11 cellular contexts compared by ENCODE assay signal in genomic region chr15:31381801-31382692, GRCh38. TPM values are rescaled to one million over a fixed set of nuclear protein-coding genes. Genes with fewer than 3 reads are reported as not detected.
DNase-seq lines count a peak whose midpoint lies in the region; ATAC-seq, FAIRE-seq and TF ChIP-seq lines count a peak whose summit lies in the region.
"Had no signal": no experiment of that assay in that cellular context is flagged by ENCODE, and none has a peak within 500 bp of the region (broad histone marks: within the 10 kb centered on the region; RNA-seq: fewer than 3 reads in every experiment).

No MANE protein-coding gene starts in this region.

- RAD21 ChIA-PET in GM12878 (lab: Charles Lee; ENCODE audit: unreplicated experiment) = interaction anchor here (0.8 to 1.5 kb wide), 3 partner anchors 17 to 107 kb away, joined by 3 to 5 read pairs (median 4); no protein-coding TSS in a partner anchor

- no peak for FAIRE-seq in GM12878 (lab: Jason Lieb, UNC)

- H3K27me3 Mint-ChIP-seq in activated naive CD4-positive, alpha-beta T cell treated with anti-CD3 and anti-CD28 coated beads for 36 hours (ENCODE audit: low read depth) = no peaks in the 10 kb centered on the region
- no peaks in the 10 kb centered on the region for H3K27me3 Mint-ChIP-seq in stimulated activated naive B cell treated with anti-CD40 and anti-IgM and Interleukin-4, amounts not matched to agents 10 μg/mL and 1 μg/mL and 100 μg/mL, for 72 hours

- H3K4me3 ChIP-seq in GM12878 (no peak overlapping the region), PC-3 (ENCODE audit: low read length) (no peak overlapping the region)
- H3K4me3 ChIP-seq: upper lobe of left lung had no signal

- H3K9me3 ChIP-seq in GM12878 (replicated peaks; ENCODE audit: control insufficient read depth, insufficient read depth, low read length) (no peaks in the 10 kb centered on the region), PC-3 (ENCODE audit: low read length) (no peaks in the 10 kb centered on the region)
- H3K9me3 ChIP-seq: upper lobe of left lung had no signal

- H3K9ac ChIP-seq in GM12878 (ENCODE audit: control insufficient read depth, insufficient read depth, low read length) (no peak overlapping the region), PC-3 (ENCODE audit: low read length) (no peak overlapping the region)

- TF ChIP-seq POLR2A in GM12878 (IDR thresholded peaks at IDR 0.05; ENCODE audit: low read depth, low read length) = peak; percentile 18; the same call in 1 of the 2 replicates

- no peak for DNase-seq in activated naive CD4-positive, alpha-beta T cell treated with anti-CD3 and anti-CD28 coated beads for 36 hours
- no peak for DNase-seq in activated naive CD4-positive, alpha-beta T cell (lab: John Stamatoyannopoulos, UW)
- DNase-seq in GM12878 (ENCODE audit: low read depth, low spot score) = no peak
- no peak for DNase-seq in left colon
- no peak for DNase-seq in stimulated activated naive B cell treated with anti-CD40 and anti-IgM and Interleukin-4, amounts not matched to agents 10 μg/mL and 1 μg/mL and 100 μg/mL, for 72 hours
- DNase-seq in SKM-1 (lab: John Stamatoyannopoulos, UW; ENCODE audit: unreplicated experiment) = no peak
- DNase-seq in PC-3 = no peak
- DNase-seq: activated CD4-positive, CD25-positive, alpha-beta regulatory T cell; mammary epithelial cell; upper lobe of left lung had no signal

- no peaks in the 10 kb centered on the region for H3K4me1 ChIP-seq in GM12878 (ENCODE audit: control insufficient read depth, insufficient read depth, low read length)
- H3K4me1 ChIP-seq in PC-3 (ENCODE audit: insufficient read depth, low read length) = peaks cover 6% of the 10 kb centered on the region

- H3K27me3 ChIP-seq in GM12878 (replicated peaks in 1 of 2; ENCODE audit: control insufficient read depth in 2 of 2, insufficient read depth in 2 of 2, low read length in 1 of 2) (no peaks in the 10 kb centered on the region), PC-3 (ENCODE audit: low read length) (no peaks in the 10 kb centered on the region)
- H3K27me3 ChIP-seq: upper lobe of left lung had no signal

- H3K27ac Mint-ChIP-seq in activated naive CD4-positive, alpha-beta T cell treated with anti-CD3 and anti-CD28 coated beads for 36 hours = peak overlapping the region; percentile 11
- H3K27ac Mint-ChIP-seq in stimulated activated naive B cell treated with anti-CD40 and anti-IgM and Interleukin-4, amounts not matched to agents 10 μg/mL and 1 μg/mL and 100 μg/mL, for 72 hours = peak overlapping the region; percentile 26

- WGBS in GM12878 (ENCODE audit: insufficient coverage, insufficient replicate concordance, low lambda C conversion rate, missing lambda C conversion rate) = 86% methylated on average over 10 of the region's 10 CpGs

- no peaks in the 10 kb centered on the region for H3F3A ChIP-seq in PC-3 (ENCODE audit: low read length, unreplicated experiment)

- H3K9me3 Mint-ChIP-seq in activated naive CD4-positive, alpha-beta T cell treated with anti-CD3 and anti-CD28 coated beads for 36 hours = no peaks in the 10 kb centered on the region
- H3K9me3 Mint-ChIP-seq in stimulated activated naive B cell treated with anti-CD40 and anti-IgM and Interleukin-4, amounts not matched to agents 10 μg/mL and 1 μg/mL and 100 μg/mL, for 72 hours = peaks cover 0 to 4% of the 10 kb centered on the region in 2 donors

- intact Hi-C loops in activated naive CD4-positive, alpha-beta T cell treated with anti-CD3 and anti-CD28 coated beads for 36 hours (cut with micrococcal nuclease) = no loop called here
- intact Hi-C loops in GM12878 (cut with micrococcal nuclease; ENCODE audit: unreplicated experiment) = no loop called here
- intact Hi-C loops in left colon (cut with DNase I, micrococcal nuclease) = no loop called here
- intact Hi-C loops in PC-3 (cut with micrococcal nuclease) = no loop called here

- H2AFZ ChIP-seq in GM12878 (ENCODE audit: control insufficient read depth, low read depth, low read length) = no peak overlapping the region
- no peak overlapping the region for H2AFZ ChIP-seq in PC-3 (ENCODE audit: low read length)

- no peaks in the 10 kb centered on the region; the same call in 1 of the 2 replicates for H3K79me2 ChIP-seq in GM12878 (ENCODE audit: control insufficient read depth, insufficient read depth, low read length)
- H3K79me2 ChIP-seq in PC-3 (ENCODE audit: low read length) = no peaks in the 10 kb centered on the region

- no peaks in the 10 kb centered on the region for H3K9me2 ChIP-seq in PC-3 (replicated peaks; ENCODE audit: low read length)

- no TSS peak for BruUV-seq in GM12878 (replicated peaks; lab: Mats Ljungman, UMichigan)
- no TSS peak for BruUV-seq in PC-3 (replicated peaks; lab: Mats Ljungman, UMichigan)

- in situ Hi-C loops in GM12878 (cut with MboI) = no loop called here

- CTCF ChIA-PET in activated naive CD4-positive, alpha-beta T cell treated with anti-CD3 and anti-CD28 coated beads for 36 hours (lab: Charles Lee) = interaction anchor here (0.5 to 1.6 kb wide), 4 partner anchors 17 to 114 kb away, joined by 3 to 4 read pairs (median 4); no protein-coding TSS in a partner anchor
- CTCF ChIA-PET in GM12878 (lab: Yijun Ruan, JAX) (interaction anchor here (0.6 to 2.3 kb wide), 3 partner anchors 14 to 53 kb away, joined by 3 to 9 read pairs (median 4); no protein-coding TSS in a partner anchor), PC-3 (lab: Charles Lee) (interaction anchor here (1.0 kb wide), 1 partner anchor 53 kb away, joined by 3 read pairs; no protein-coding TSS in a partner anchor)

- H4K20me1 ChIP-seq in GM12878 (ENCODE audit: control insufficient read depth, insufficient read depth) = no peaks in the 10 kb centered on the region
- H4K20me1 ChIP-seq in PC-3 (ENCODE audit: low read length) = 0 out of 2 replicates have a peak, but pooled peaks cover 4% of the 10 kb centered on the region

- no peak overlapping the region for H3K4me3 Mint-ChIP-seq in activated naive CD4-positive, alpha-beta T cell treated with anti-CD3 and anti-CD28 coated beads for 36 hours
- H3K4me3 Mint-ChIP-seq in stimulated activated naive B cell treated with anti-CD40 and anti-IgM and Interleukin-4, amounts not matched to agents 10 μg/mL and 1 μg/mL and 100 μg/mL, for 72 hours = no peak overlapping the region

- H3K4me1 Mint-ChIP-seq in activated naive CD4-positive, alpha-beta T cell treated with anti-CD3 and anti-CD28 coated beads for 36 hours (ENCODE audit: low read depth) = peaks cover 31% of the 10 kb centered on the region
- peaks cover 19 to 38% of the 10 kb centered on the region in 2 donors for H3K4me1 Mint-ChIP-seq in stimulated activated naive B cell treated with anti-CD40 and anti-IgM and Interleukin-4, amounts not matched to agents 10 μg/mL and 1 μg/mL and 100 μg/mL, for 72 hours

- SMC1A ChIA-PET in GM12878 (lab: Charles Lee; ENCODE audit: uncharacterized antibody, unreplicated experiment) = interaction anchor here (0.8 to 3.3 kb wide), 7 partner anchors 13 to 182 kb away, joined by 3 to 12 read pairs (median 4); no protein-coding TSS in a partner anchor

- peaks cover 15% of the 10 kb centered on the region for H3K36me3 Mint-ChIP-seq in activated naive CD4-positive, alpha-beta T cell treated with anti-CD3 and anti-CD28 coated beads for 36 hours (ENCODE audit: low read depth)
- peaks cover 28 to 45% of the 10 kb centered on the region in 2 donors for H3K36me3 Mint-ChIP-seq in stimulated activated naive B cell treated with anti-CD40 and anti-IgM and Interleukin-4, amounts not matched to agents 10 μg/mL and 1 μg/mL and 100 μg/mL, for 72 hours

- POLR2A ChIA-PET in GM12878 (lab: Charles Lee) = no interaction called here
- POLR2A ChIA-PET in PC-3 (lab: Charles Lee; ENCODE audit: unreplicated experiment) = no interaction called here

- H3K4me2 ChIP-seq in GM12878 (ENCODE audit: control insufficient read depth, insufficient read depth) (no peak overlapping the region), PC-3 (ENCODE audit: low read length) (no peak overlapping the region)

- H3K27ac ChIP-seq in GM12878 (ENCODE audit: control insufficient read depth, insufficient read depth) (no peak overlapping the region), PC-3 (ENCODE audit: low read length) (no peak overlapping the region)

- no peak for TF ChIP-seq CTCF in GM12878 (IDR thresholded peaks at IDR 0.05 in 2 of 3, conservative IDR thresholded peaks at IDR 0.05 in 1 of 3; ENCODE audit: control insufficient read depth in 2 of 3, extremely low read depth in 1 of 3, insufficient read depth in 1 of 3, low read depth in 3 of 3, low read length in 3 of 3)
- TF ChIP-seq CTCF in PC-3 (conservative IDR thresholded peaks at IDR 0.05; ENCODE audit: low read depth, low read length) = no peak

- peaks cover 10 to 14% of the 10 kb centered on the region in 2 experiments for H3K36me3 ChIP-seq in GM12878 (ENCODE audit: control insufficient read depth in 2 of 2, insufficient read depth in 2 of 2, low read length in 1 of 2)
- H3K36me3 ChIP-seq in PC-3 (ENCODE audit: low read depth, low read length) = no peaks in the 10 kb centered on the region

- no peak for TF ChIP-seq EP300 in GM12878 (IDR thresholded peaks at IDR 0.05; ENCODE audit: borderline replicate concordance in 1 of 2, control insufficient read depth in 1 of 2, low read depth in 2 of 2, low read length in 2 of 2)

- peak; percentile 27 for ATAC-seq in GM12878
- peak; percentile 13 for ATAC-seq in left colon
- ATAC-seq in stimulated activated naive B cell treated with anti-CD40 and anti-IgM and Interleukin-4, amounts not matched to agents 10 μg/mL and 1 μg/mL and 100 μg/mL, for 72 hours (replicated peaks) = peak; percentile 16 to 30
- ATAC-seq in HG02938 (IDR thresholded peaks at IDR 0.05; ENCODE audit: unreplicated experiment) = no peak
- no peak for ATAC-seq in PC-3

- TF ChIP-seq RAD21 in GM12878 (IDR thresholded peaks at IDR 0.05; ENCODE audit: insufficient read depth, low read depth, low read length) = no peak

RNA-seq across cellular contexts. Expression of gene KLF13, which starts 55.4 kb away (rescaled TPM):
- total RNA-seq in activated naive CD4-positive, alpha-beta T cell treated with anti-CD3 and anti-CD28 coated beads for 36 hours = 100 to 1,000 TPM; 115 to 121 TPM
- 47.3 and 48.6 TPM in 2 replicates for total RNA-seq in GM12878 (2013; cell fraction: nucleolus; rRNA removed)
- total RNA-seq in GM12878 (2014; rRNA removed) (49.3 and 51.8 TPM in 2 replicates), GM12878 (2014; rRNA removed; fragmentation: Illumina TruSeq; extraction: Trizol) (64.7 and 65.1 TPM in 2 replicates), GM12878 (2021) (109 and 112 TPM in 2 replicates), left colon (100 to 1,000 TPM in 1 of 2 donors, 10 to 100 TPM in 1; 36.8 to 103 TPM), PC-3 (2014; rRNA removed) (10.1 and 11.4 TPM in 2 replicates)
- 21.1 TPM for polyA plus RNA-seq in GM12878 (2011; ENCODE audit: low read depth)
- polyA plus RNA-seq in GM12878 (2011; rRNA removed) (71.9 and 72.0 TPM in 2 replicates), GM12878 (2014; fragmentation: Illumina TruSeq; extraction: Trizol) (42.3 and 48.2 TPM in 2 replicates), GM12878 (2014; fragmentation: Nextera tagmentation; extraction: Ambion mirVana) (10 to 100 TPM; 31.1 to 63.1 TPM), GM12878 (2014; rRNA removed) (51.0 and 52.4 TPM in 2 replicates), GM12878 (2016; fragmentation: Nextera tagmentation; extraction: Ambion mirVana) (10 to 100 TPM; 20.3 to 24.4 TPM)
- 40.2 and 46.9 TPM in 2 replicates for polyA plus RNA-seq in GM12878 (2011; cell fraction: cytosol; rRNA removed)
- 35.3 and 41.2 TPM in 2 replicates for polyA plus RNA-seq in GM12878 (2011; cell fraction: nucleus; rRNA removed)
- 50.2 and 70.7 TPM in 2 replicates for polyA plus RNA-seq in GM12878 (2012)
- polyA minus RNA-seq in GM12878 (2011; rRNA and poly(A)+ RNA removed) = 55.7 and 58.5 TPM in 2 replicates
- 23.3 and 37.1 TPM in 2 replicates for polyA minus RNA-seq in GM12878 (2011; cell fraction: cytosol; rRNA and poly(A)+ RNA removed)
- 10.3 and 17.7 TPM in 2 replicates for polyA minus RNA-seq in GM12878 (2011; cell fraction: nucleus; rRNA and poly(A)+ RNA removed)

Comparison
In these comparisons a context has a peak if more than half of its experiments do, and no peak if none do; other contexts are left out.
1. ATAC-seq: peak in GM12878 (single experiment), left colon (single experiment) and stimulated activated naive B cell treated with anti-CD40 and anti-IgM and Interleukin-4, amounts not matched to agents 10 μg/mL and 1 μg/mL and 100 μg/mL, for 72 hours (2 of 2); none in HG02938 (single experiment) and PC-3 (single experiment).